ENCODE assay signal across 8 cellular contexts in genomic region chr13:43880451-43880850, GRCh38. TPM values are rescaled to one million over a fixed set of nuclear protein-coding genes. Genes with fewer than 3 reads are reported as not detected.
DNase-seq lines count a peak whose midpoint lies in the region; ATAC-seq and TF ChIP-seq lines count a peak whose summit lies in the region.

No MANE protein-coding gene starts in this region.

- TF ChIP-seq CTCF in CD8-positive, alpha-beta T cell (IDR thresholded peaks at IDR 0.05) = no peak
- no peak for TF ChIP-seq CTCF in PC-3 (conservative IDR thresholded peaks at IDR 0.05; ENCODE audit: low read depth, low read length)
- TF ChIP-seq CTCF in endodermal cell (conservative IDR thresholded peaks at IDR 0.05) = no peak
- no peak for TF ChIP-seq CTCF in neutrophil (IDR thresholded peaks at IDR 0.05)
- TF ChIP-seq CTCF in A673 (conservative IDR thresholded peaks at IDR 0.05; ENCODE audit: low read depth, low read length) = no peak

- no peaks in the 10 kb centered on the region for H3K27me3 ChIP-seq in CD8-positive, alpha-beta T cell (ENCODE audit: insufficient read depth, low read length)
- no peaks in the 10 kb centered on the region for H3K27me3 ChIP-seq in PC-3 (ENCODE audit: low read length)
- H3K27me3 ChIP-seq in endodermal cell (ENCODE audit: control insufficient read depth, insufficient read depth, low read length, poor library complexity, severe bottlenecking) = peaks cover 15% of the 10 kb centered on the region
- H3K27me3 ChIP-seq in neutrophil = no peaks in the 10 kb centered on the region
- H3K27me3 ChIP-seq in A673 (replicated peaks; ENCODE audit: insufficient read depth, low read depth, low read length, poor library complexity) = peaks cover 22% of the 10 kb centered on the region

- H3K27ac ChIP-seq in CD8-positive, alpha-beta T cell (ENCODE audit: low read depth, low read length) = no peak overlapping the region
- H3K27ac ChIP-seq in PC-3 (ENCODE audit: low read length) (no peak overlapping the region), endodermal cell (ENCODE audit: low read depth, low read length) (no peak overlapping the region), neutrophil (no peak overlapping the region), A673 (ENCODE audit: low read depth, low read length, poor library complexity, severe bottlenecking) (no peak overlapping the region)

- peak overlapping the region; percentile 99 for H3K4me2 ChIP-seq in PC-3 (ENCODE audit: low read length)

- peaks cover 16% of the 10 kb centered on the region for H3K27me3 Mint-ChIP-seq in CD8-positive, alpha-beta T cell (ENCODE audit: low read depth)
- peaks cover 18% of the 10 kb centered on the region for H3K27me3 Mint-ChIP-seq in endodermal cell (ENCODE audit: insufficient read depth)

- peaks cover 18% of the 10 kb centered on the region for H3K79me2 ChIP-seq in PC-3 (ENCODE audit: low read length)

- ATAC-seq in CD8-positive, alpha-beta T cell = no peak
- ATAC-seq in PC-3 (no peak), HG03432 (IDR thresholded peaks at IDR 0.05; ENCODE audit: unreplicated experiment) (no peak)

- no peak overlapping the region for H3K27ac Mint-ChIP-seq in CD8-positive, alpha-beta T cell
- no peak overlapping the region for H3K27ac Mint-ChIP-seq in endodermal cell

- no TSS peak for BruUV-seq in PC-3 (replicated peaks; lab: Mats Ljungman, UMichigan)
- no TSS peak for BruUV-seq in A673 (replicated peaks; lab: Mats Ljungman, UMichigan)

- H3K9me3 Mint-ChIP-seq in CD8-positive, alpha-beta T cell = peaks cover 2% of the 10 kb centered on the region
- peaks cover 3% of the 10 kb centered on the region for H3K9me3 Mint-ChIP-seq in endodermal cell

- H3K4me3 Mint-ChIP-seq in CD8-positive, alpha-beta T cell = peak overlapping the region; percentile 84
- H3K4me3 Mint-ChIP-seq in endodermal cell = peak overlapping the region; percentile 85

- no peaks in the 10 kb centered on the region for H3F3A ChIP-seq in PC-3 (ENCODE audit: low read length, unreplicated experiment)

- peak overlapping the region; percentile 94; the same call in 1 of the 2 replicates for H3K9ac ChIP-seq in PC-3 (ENCODE audit: low read length)
- no peak overlapping the region for H3K9ac ChIP-seq in endodermal cell (ENCODE audit: extremely low read depth, low read length, poor library complexity, severe bottlenecking)

- CTCF ChIA-PET in CD8-positive, alpha-beta T cell (lab: Charles Lee) = interaction anchor here (1.2 to 3.9 kb wide), 2 partner anchors 17 to 25 kb away, joined by 3 to 13 read pairs; no protein-coding TSS in a partner anchor
- CTCF ChIA-PET in PC-3 (lab: Charles Lee) = no interaction called here
- CTCF ChIA-PET in A673 (lab: Charles Lee) = no interaction called here

- H3K9me2 ChIP-seq in PC-3 (replicated peaks; ENCODE audit: low read length) = no peaks in the 10 kb centered on the region

- H4K20me1 ChIP-seq in PC-3 (ENCODE audit: low read length) = no peaks in the 10 kb centered on the region

- no peaks in the 10 kb centered on the region for H3K9me3 ChIP-seq in CD8-positive, alpha-beta T cell (ENCODE audit: low read length)
- no peaks in the 10 kb centered on the region for H3K9me3 ChIP-seq in PC-3 (ENCODE audit: low read length)
- peaks cover 6% of the 10 kb centered on the region for H3K9me3 ChIP-seq in endodermal cell (ENCODE audit: control insufficient read depth, low read length)
- no peaks in the 10 kb centered on the region for H3K9me3 ChIP-seq in neutrophil
- H3K9me3 ChIP-seq in A673 (ENCODE audit: low read depth, low read length, poor library complexity, severe bottlenecking) = no peaks in the 10 kb centered on the region

- intact Hi-C loops in CD8-positive, alpha-beta T cell (cut with DNase I, micrococcal nuclease) = loop anchor here (5.0 to 10.0 kb wide), 3 partner anchors 262 to 392 kb away; no protein-coding TSS in a partner anchor
- intact Hi-C loops in PC-3 (cut with micrococcal nuclease) (no loop called here), A673 (cut with micrococcal nuclease; ENCODE audit: unreplicated experiment) (no loop called here)

- 60 to 76% methylated on average over 9 of the region's 9 CpGs for WGBS in endodermal cell (ENCODE audit: insufficient coverage in 1 of 2, insufficient read length in 1 of 2), 2 experiments

- DNase-seq in CD8-positive, alpha-beta T cell = no peak
- DNase-seq in PC-3 (peak; percentile 12), endodermal cell (no peak), KBM-7 (no peak), A673 (ENCODE audit: low spot score) (no peak), NCI-H1694 treated with DMSO at 0.1 percent for 48 hours (lab: John Stamatoyannopoulos, UW) (no peak)

- in situ Hi-C loops in KBM-7 (cut with MboI; ENCODE audit: low pct_unique_long_range_greater_than_20kb, low sequenced_read_pairs) = no loop called here

- H3K36me3 Mint-ChIP-seq in CD8-positive, alpha-beta T cell = no peaks in the 10 kb centered on the region
- H3K36me3 Mint-ChIP-seq in endodermal cell (ENCODE audit: low read depth) = no peaks in the 10 kb centered on the region

- peaks cover 10% of the 10 kb centered on the region for H3K4me1 ChIP-seq in CD8-positive, alpha-beta T cell (ENCODE audit: insufficient read depth, low read length)
- H3K4me1 ChIP-seq in PC-3 (ENCODE audit: insufficient read depth, low read length) (peaks cover 37% of the 10 kb centered on the region), endodermal cell (ENCODE audit: control insufficient read depth, insufficient read depth, low read length) (no peaks in the 10 kb centered on the region), neutrophil (ENCODE audit: control insufficient read depth in 1 of 2, insufficient read depth in 1 of 2, low read depth in 1 of 2, low read length in 1 of 2) (peaks cover 4 to 14% of the 10 kb centered on the region in 2 experiments), A673 (ENCODE audit: insufficient read depth, low read length, poor library complexity, severe bottlenecking) (no peaks in the 10 kb centered on the region)

- H2AFZ ChIP-seq in PC-3 (ENCODE audit: low read length) = peak overlapping the region; percentile 65; the same call in 1 of the 2 replicates

- peak overlapping the region; percentile 56 for H3K4me3 ChIP-seq in CD8-positive, alpha-beta T cell (ENCODE audit: low read depth, low read length)
- H3K4me3 ChIP-seq in PC-3 (ENCODE audit: low read length) (peak overlapping the region; percentile 70), endodermal cell (ENCODE audit: low read length) (no peak overlapping the region), neutrophil (ENCODE audit: low read depth in 1 of 2, low read length in 1 of 2) (peak overlapping the region; percentile 58 to 71), A673 (ENCODE audit: low read depth, low read length, poor library complexity, severe bottlenecking) (no peak overlapping the region)

- POLR2A ChIA-PET in CD8-positive, alpha-beta T cell (lab: Charles Lee) = no interaction called here
- POLR2A ChIA-PET in PC-3 (lab: Charles Lee; ENCODE audit: unreplicated experiment) (interaction anchor here (0.7 kb wide), 1 partner anchor 187 kb away, joined by 11 read pairs; no protein-coding TSS in a partner anchor), A673 (lab: Charles Lee; ENCODE audit: low non-redundant PET) (no interaction called here)

- no peaks in the 10 kb centered on the region for H3K36me3 ChIP-seq in CD8-positive, alpha-beta T cell (ENCODE audit: insufficient read depth, low read length)
- H3K36me3 ChIP-seq in PC-3 (ENCODE audit: low read depth, low read length) = no peaks in the 10 kb centered on the region
- no peaks in the 10 kb centered on the region for H3K36me3 ChIP-seq in endodermal cell (ENCODE audit: control insufficient read depth, insufficient read depth, low read length)
- no peaks in the 10 kb centered on the region for H3K36me3 ChIP-seq in neutrophil
- H3K36me3 ChIP-seq in A673 (ENCODE audit: insufficient read depth, low read length, poor library complexity, severe bottlenecking) = no peaks in the 10 kb centered on the region

- H3K4me1 Mint-ChIP-seq in CD8-positive, alpha-beta T cell (ENCODE audit: low read depth) = peaks cover 14% of the 10 kb centered on the region
- H3K4me1 Mint-ChIP-seq in endodermal cell = peaks cover 23% of the 10 kb centered on the region

RNA-seq across cellular contexts. Expression of gene LACC1, which starts 0.7 kb away (rescaled TPM):
- under 1 TPM; 0.16 to 0.36 TPM for total RNA-seq in CD8-positive, alpha-beta T cell
- total RNA-seq in PC-3 (2014; rRNA removed) = 0.86 and 1.2 TPM in 2 replicates
- total RNA-seq in endodermal cell = 1 to 10 TPM; 1.3 to 2.0 TPM
- polyA plus RNA-seq in endodermal cell (2013, experiment 1 of 2) = 0.89 TPM
- polyA plus RNA-seq in endodermal cell (2013, experiment 2 of 2) = 0.79 TPM
- total RNA-seq in A673 (2021) = 0.47 and 0.59 TPM in 2 replicates

RNA-seq across cellular contexts. Expression of gene CCDC122, which starts 0.9 kb away (rescaled TPM):
- total RNA-seq in CD8-positive, alpha-beta T cell = not detected
- total RNA-seq in PC-3 (2014; rRNA removed) = 4.6 TPM in 2 replicates
- 10 to 100 TPM; 10.2 to 11.5 TPM for total RNA-seq in endodermal cell
- polyA plus RNA-seq in endodermal cell (2013, experiment 1 of 2) = 6.8 TPM
- 4.4 TPM for polyA plus RNA-seq in endodermal cell (2013, experiment 2 of 2)
- total RNA-seq in A673 (2021) = 1.2 and 2.6 TPM in 2 replicates

Comparison
In these comparisons a context has a peak if more than half of its experiments do, and no peak if none do; other contexts are left out.
1. H3K4me3 ChIP-seq: peak in CD8-positive, alpha-beta T cell (single experiment), PC-3 (single experiment) and neutrophil (2 of 2); none in endodermal cell (single experiment) and A673 (single experiment).
2. intact Hi-C loops: an anchor here in CD8-positive, alpha-beta T cell (5.0 to 10.0 kb wide); none called in PC-3 and A673.